ENCODE assay signal across 15 cellular contexts in the genomic region with DNA sequence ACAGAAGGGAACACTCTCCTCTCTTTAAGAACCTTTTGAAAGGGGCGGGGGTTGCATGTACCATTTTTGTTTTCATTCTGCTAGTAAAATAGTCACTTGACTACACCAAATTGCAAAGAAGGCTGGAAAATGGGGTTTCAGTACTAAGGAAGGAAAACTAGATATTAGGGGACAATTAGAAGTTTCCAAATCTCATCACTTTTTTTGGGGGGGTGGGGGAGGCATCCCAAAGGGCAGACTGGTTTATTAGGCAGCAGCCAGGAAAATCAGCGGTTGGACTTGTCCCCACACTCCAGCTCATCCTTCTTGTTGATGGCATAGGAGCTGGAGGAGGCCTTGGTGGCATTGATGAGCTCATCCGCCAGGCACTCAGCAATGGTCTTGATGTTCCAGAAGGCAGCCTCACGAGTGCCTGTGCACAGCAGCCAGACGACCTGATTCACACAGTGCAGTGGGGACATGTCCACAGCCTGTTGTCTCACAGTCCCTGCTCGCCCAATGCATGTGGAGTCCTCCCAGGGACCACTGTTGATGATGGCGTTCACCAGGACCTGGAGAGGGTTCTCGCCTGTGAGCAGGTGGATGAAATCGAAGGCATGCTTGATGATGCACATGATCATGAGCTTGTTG. TPM values are rescaled to one million over a fixed set of nuclear protein-coding genes. Genes with fewer than 3 reads are reported as not detected.
DNase-seq lines count a peak whose midpoint lies in the region; ATAC-seq, FAIRE-seq and TF ChIP-seq lines count a peak whose summit lies in the region.
"Had no signal": no experiment of that assay in that cellular context is flagged by ENCODE, and none has a peak within 500 bp of the region (broad histone marks: within the 10 kb centered on the region; RNA-seq: fewer than 3 reads in every experiment).

No MANE protein-coding gene starts in this region.

- peaks cover 4% of the 10 kb centered on the region; the same call in 1 of the 2 replicates for H3K4me1 ChIP-seq in iPS-20b (ENCODE audit: insufficient read depth, low read length)

- TF ChIP-seq POLR2A in H54 (IDR thresholded peaks at IDR 0.05; ENCODE audit: low read depth, low read length) (no peak), GM12892 (IDR thresholded peaks at IDR 0.05; ENCODE audit: low read depth, low read length) (no peak)

- no peaks in the 10 kb centered on the region for H3K36me3 ChIP-seq in iPS-20b (ENCODE audit: insufficient read depth, low read depth, low read length)
- H3K36me3 ChIP-seq: lower lobe of right lung, prostate gland had no signal

- H3K27ac ChIP-seq in iPS-20b (ENCODE audit: low read length) = no peak overlapping the region

- H3K27ac Mint-ChIP-seq in activated naive CD4-positive, alpha-beta T cell treated with anti-CD3 and anti-CD28 coated beads, Interleukin-2, amount 50 U/mL, for 24 hours = no peak overlapping the region
- H3K27ac Mint-ChIP-seq in T-helper 2 cell treated with Interferon-gamma antibody and Interleukin-4, amounts not matched to agents 5 μg/mL and 100 μg/mL, for 36 hours = no peak overlapping the region
- H3K27ac Mint-ChIP-seq in stimulated activated naive CD8-positive, alpha-beta T cell treated with anti-CD3 and anti-CD28 coated beads, Interleukin-15, amount 100 ng/mL, for 72 hours = no peak overlapping the region

- H3K4me3 Mint-ChIP-seq in activated naive CD4-positive, alpha-beta T cell treated with anti-CD3 and anti-CD28 coated beads, Interleukin-2, amount 50 U/mL, for 24 hours = peak overlapping the region; percentile 94
- peak overlapping the region; percentile 96 for H3K4me3 Mint-ChIP-seq in T-helper 2 cell treated with Interferon-gamma antibody and Interleukin-4, amounts not matched to agents 5 μg/mL and 100 μg/mL, for 36 hours
- peak overlapping the region; percentile 91 to 96 for H3K4me3 Mint-ChIP-seq in stimulated activated naive CD8-positive, alpha-beta T cell treated with anti-CD3 and anti-CD28 coated beads, Interleukin-15, amount 100 ng/mL, for 72 hours

- DNase-seq in activated naive CD4-positive, alpha-beta T cell treated with anti-CD3 and anti-CD28 coated beads, Interleukin-2, amount 50 U/mL, for 16 hours = no peak
- no peak for DNase-seq in T-helper 2 cell treated with Interferon-gamma antibody and Interleukin-4, amounts not matched to agents 5 μg/mL and 100 μg/mL, for 36 hours (ENCODE audit: low spot score)
- no peak for DNase-seq in stimulated activated naive CD8-positive, alpha-beta T cell treated with anti-CD3 and anti-CD28 coated beads, Interleukin-15, amount 100 ng/mL, for 72 hours
- DNase-seq in H54 (ENCODE audit: insufficient read length, low spot score) (no peak), GM12892 (ENCODE audit: insufficient read length) (no peak), activated gamma-delta T cell treated with Interleukin-2 at 50 U/mL for 16 hours (no peak)
- DNase-seq: GDM1; hippocampal formation; lower lobe of right lung; NCI-H1417; NCI-H524; stimulated activated naive CD4-positive, alpha-beta T cell treated with Interleukin-2 at 50 U/mL for 16 hours had no signal

- 0 out of 2 replicates have a peak overlapping the region, but pooled peaks have one; percentile 92 for H3K4me3 ChIP-seq in iPS-20b (ENCODE audit: low read length)

- H3K4me1 Mint-ChIP-seq in activated naive CD4-positive, alpha-beta T cell treated with anti-CD3 and anti-CD28 coated beads, Interleukin-2, amount 50 U/mL, for 24 hours = peaks cover 24% of the 10 kb centered on the region
- peaks cover 13% of the 10 kb centered on the region for H3K4me1 Mint-ChIP-seq in T-helper 2 cell treated with Interferon-gamma antibody and Interleukin-4, amounts not matched to agents 5 μg/mL and 100 μg/mL, for 36 hours (ENCODE audit: low read depth)
- H3K4me1 Mint-ChIP-seq in stimulated activated naive CD8-positive, alpha-beta T cell treated with anti-CD3 and anti-CD28 coated beads, Interleukin-15, amount 100 ng/mL, for 72 hours = peaks cover 8% of the 10 kb centered on the region

- H3K36me3 Mint-ChIP-seq in activated naive CD4-positive, alpha-beta T cell treated with anti-CD3 and anti-CD28 coated beads, Interleukin-2, amount 50 U/mL, for 24 hours = no peaks in the 10 kb centered on the region
- no peaks in the 10 kb centered on the region for H3K36me3 Mint-ChIP-seq in T-helper 2 cell treated with Interferon-gamma antibody and Interleukin-4, amounts not matched to agents 5 μg/mL and 100 μg/mL, for 36 hours (ENCODE audit: low read depth)

- ATAC-seq in stimulated activated naive CD8-positive, alpha-beta T cell treated with anti-CD3 and anti-CD28 coated beads, Interleukin-15, amount 100 ng/mL, for 72 hours = no peak
- ATAC-seq: lower lobe of right lung had no signal

- peaks cover 17% of the 10 kb centered on the region; the same call in 1 of the 2 replicates for H3K27me3 ChIP-seq in iPS-20b (ENCODE audit: insufficient read depth, low read length)

- H3K27me3 Mint-ChIP-seq in activated naive CD4-positive, alpha-beta T cell treated with anti-CD3 and anti-CD28 coated beads, Interleukin-2, amount 50 U/mL, for 24 hours = no peaks in the 10 kb centered on the region
- H3K27me3 Mint-ChIP-seq in T-helper 2 cell treated with Interferon-gamma antibody and Interleukin-4, amounts not matched to agents 5 μg/mL and 100 μg/mL, for 36 hours (ENCODE audit: low read depth) = peaks cover 8% of the 10 kb centered on the region
- H3K27me3 Mint-ChIP-seq in stimulated activated naive CD8-positive, alpha-beta T cell treated with anti-CD3 and anti-CD28 coated beads, Interleukin-15, amount 100 ng/mL, for 72 hours = no peaks in the 10 kb centered on the region

- H3K9ac ChIP-seq in iPS-20b (ENCODE audit: low read depth, low read length) = no peak overlapping the region

- H3K9me3 ChIP-seq in iPS-20b (ENCODE audit: insufficient read depth, low read depth, low read length) = no peaks in the 10 kb centered on the region
- H3K9me3 ChIP-seq: lower lobe of right lung, prostate gland had no signal

- no peaks in the 10 kb centered on the region for H3K9me3 Mint-ChIP-seq in activated naive CD4-positive, alpha-beta T cell treated with anti-CD3 and anti-CD28 coated beads, Interleukin-2, amount 50 U/mL, for 24 hours
- no peaks in the 10 kb centered on the region for H3K9me3 Mint-ChIP-seq in T-helper 2 cell treated with Interferon-gamma antibody and Interleukin-4, amounts not matched to agents 5 μg/mL and 100 μg/mL, for 36 hours
- no peaks in the 10 kb centered on the region for H3K9me3 Mint-ChIP-seq in stimulated activated naive CD8-positive, alpha-beta T cell treated with anti-CD3 and anti-CD28 coated beads, Interleukin-15, amount 100 ng/mL, for 72 hours

- FAIRE-seq in H54 (lab: Jason Lieb, UNC) = no peak
- FAIRE-seq in GM12892 (lab: Jason Lieb, UNC) = no peak

RNA-seq across cellular contexts. Expression of a gene that starts 1.7 kb away (rescaled TPM):
- polyA plus RNA-seq in GM12892 (2012; ENCODE audit: missing spikeins) = 18.8 TPM

RNA-seq across cellular contexts. Expression of a gene that starts 10.1 kb away (rescaled TPM):
- 1.00 TPM for polyA plus RNA-seq in GM12892 (2012; ENCODE audit: missing spikeins)
